In genomic region chr11:45106006-45106405, GRCh38 we compare ENCODE assay signal across 11 cellular contexts.
"Had no signal": no experiment of that assay in that cellular context is flagged by ENCODE, and none has a peak within 500 bp of the region (broad histone marks: within the 10 kb centered on the region; RNA-seq: fewer than 3 reads in every experiment).

No MANE protein-coding gene starts in this region.

- H3K4me3 ChIP-seq: esophagus squamous epithelium, lung, prostate gland, upper lobe of left lung had no signal

- H3K36me3 ChIP-seq: esophagus squamous epithelium, prostate gland, upper lobe of left lung, WERI-Rb-1 had no signal

- H3K9me3 ChIP-seq: esophagus squamous epithelium, prostate gland, upper lobe of left lung had no signal

- H3K27ac ChIP-seq: esophagus squamous epithelium, prostate gland, upper lobe of left lung, WERI-Rb-1 had no signal

- H3K4me3 Mint-ChIP-seq: activated naive CD8-positive, alpha-beta T cell treated with anti-CD3 and anti-CD28 coated beads, Interleukin-2, amount 10 ng/mL, durations not matched to agents 7 days and 5 days; brain; immature natural killer cell; stimulated activated naive CD8-positive, alpha-beta T cell treated with anti-CD3 and anti-CD28 coated beads, Interleukin-15, Interleukin-2, amounts not matched to agents 100 ng/mL and 50 ng/mL, for 24 hours; T-helper 1 cell treated with Interleukin-12 subunit alpha and Interleukin-12 subunit beta and Interleukin-4 antibody, amounts not matched to agents 30 μg/mL and 1 μg/mL, for 36 hours had no signal

- H3K4me1 ChIP-seq: prostate gland had no signal

- H3K9me3 Mint-ChIP-seq: activated naive CD8-positive, alpha-beta T cell treated with anti-CD3 and anti-CD28 coated beads, Interleukin-2, amount 10 ng/mL, durations not matched to agents 7 days and 5 days; immature natural killer cell; stimulated activated naive CD8-positive, alpha-beta T cell treated with anti-CD3 and anti-CD28 coated beads, Interleukin-15, Interleukin-2, amounts not matched to agents 100 ng/mL and 50 ng/mL, for 24 hours; T-helper 1 cell treated with Interleukin-12 subunit alpha and Interleukin-12 subunit beta and Interleukin-4 antibody, amounts not matched to agents 30 μg/mL and 1 μg/mL, for 36 hours had no signal

- H3K27ac Mint-ChIP-seq: activated naive CD8-positive, alpha-beta T cell treated with anti-CD3 and anti-CD28 coated beads, Interleukin-2, amount 10 ng/mL, durations not matched to agents 7 days and 5 days; stimulated activated naive CD8-positive, alpha-beta T cell treated with anti-CD3 and anti-CD28 coated beads, Interleukin-15, Interleukin-2, amounts not matched to agents 100 ng/mL and 50 ng/mL, for 24 hours; T-helper 1 cell treated with Interleukin-12 subunit alpha and Interleukin-12 subunit beta and Interleukin-4 antibody, amounts not matched to agents 30 μg/mL and 1 μg/mL, for 36 hours had no signal

- H3K36me3 Mint-ChIP-seq: activated naive CD8-positive, alpha-beta T cell treated with anti-CD3 and anti-CD28 coated beads, Interleukin-2, amount 10 ng/mL, durations not matched to agents 7 days and 5 days; brain; immature natural killer cell had no signal

- DNase-seq: cortex of kidney, esophagus squamous epithelium had no signal
